ENCODE assay signal across 8 cellular contexts in genomic region chr2:63842149-63843061, GRCh38. TPM values are rescaled to one million over a fixed set of nuclear protein-coding genes. Genes with fewer than 3 reads are reported as not detected.
A peak's percentile ranks its signal among the peaks of the same experiment; 100 is the strongest.
DNase-seq lines count a peak whose midpoint lies in the region; ATAC-seq and TF ChIP-seq lines count a peak whose summit lies in the region.

No MANE protein-coding gene starts in this region.

- DNase-seq in DMS53 (lab: John Stamatoyannopoulos, UW) (peak; percentile 63), KG1 (lab: John Stamatoyannopoulos, UW) (peak; percentile 47), T-cell (peak in 9 of 34 experiments; percentile 2 to 27 (median 10)), epithelial cell of esophagus (ENCODE audit: low read depth) (peak; percentile 70), mucosa of gallbladder (ENCODE audit: low spot score) (peak; percentile 40), uterus (peak; percentile 40 to 54)
- no peak for DNase-seq in activated CD4-positive, CD25-positive, alpha-beta regulatory T cell treated with anti-CD3 and anti-CD28 coated beads, Interleukin-2, amount 50 U/mL, for 72 hours

- H3K4me3 Mint-ChIP-seq in T-cell, result peak overlapping the region; percentile 96 to 97 (median 97)

- H3K4me1 ChIP-seq in uterus, result no peaks in the 10 kb centered on the region

- no peaks in the 10 kb centered on the region for H3K27me3 ChIP-seq in uterus

- POLR2A ChIA-PET in T-cell (lab: Charles Lee), result interaction anchor here (0.7 to 1.5 kb wide), 9 partner anchors 8 to 1645 kb away, joined by 3 to 14 read pairs (median 3); no protein-coding TSS in a partner anchor

- CTCF ChIA-PET in T-cell (lab: Charles Lee), result interaction anchor here (0.6 to 3.6 kb wide), 9 partner anchors 11 to 1647 kb away, joined by 3 to 28 read pairs (median 7); no protein-coding TSS in a partner anchor

- peak overlapping the region; percentile 97 to 98 for H3K27ac ChIP-seq in uterus

- H3K9me3 Mint-ChIP-seq in T-cell, result peaks cover 0 to 3% (median 2%) of the 10 kb centered on the region in 3 donors

- ATAC-seq in T-cell (replicated peaks in 1 of 4), result peak in 1 of 4 experiments; percentile 2
- no peak for ATAC-seq in GM18907 (IDR thresholded peaks at IDR 0.05; ENCODE audit: unreplicated experiment)

- H3K36me3 ChIP-seq in uterus, result no peaks in the 10 kb centered on the region

- H3K27ac Mint-ChIP-seq in T-cell, result peak overlapping the region; percentile 90 to 95

- intact Hi-C loops in uterus (cut with DNase I; ENCODE audit: low total_unique reads), result no loop called here

- H3K4me1 Mint-ChIP-seq in T-cell, result peaks cover 61 to 67% (median 61%) of the 10 kb centered on the region in 3 donors

- H3K36me3 Mint-ChIP-seq in T-cell, result peaks cover 13% of the 10 kb centered on the region

- TF ChIP-seq POLR2A in uterus (IDR thresholded peaks at IDR 0.05), result peak in 1 of 2 donors; percentile 37

- no peak for TF ChIP-seq CTCF in epithelial cell of esophagus (IDR thresholded peaks at IDR 0.05; ENCODE audit: insufficient read depth, low read depth, low read length, missing control alignments)
- no peak for TF ChIP-seq CTCF in uterus (IDR thresholded peaks at IDR 0.05)

- H3K27me3 Mint-ChIP-seq in T-cell, result no peaks in the 10 kb centered on the region

- H3K4me3 ChIP-seq in epithelial cell of esophagus (ENCODE audit: low read length), result peak overlapping the region; percentile 85
- peak overlapping the region; percentile 78 to 99 for H3K4me3 ChIP-seq in uterus

- no peaks in the 10 kb centered on the region for H3K9me3 ChIP-seq in uterus

RNA-seq across cellular contexts. Expression of gene UGP2, which starts 0.7 kb away (rescaled TPM):
- total RNA-seq in T-cell (100 to 1,000 TPM in 1 of 5 donors, 10 to 100 TPM in 4; 67.4 to 103 (median 80.1) TPM), mucosa of gallbladder (129 TPM), uterus (100 to 1,000 TPM in 2 of 4 donors, 10 to 100 TPM in 2; 90.7 to 181 (median 106) TPM)
